ENCODE assay signal across 9 cellular contexts in the genomic region with DNA sequence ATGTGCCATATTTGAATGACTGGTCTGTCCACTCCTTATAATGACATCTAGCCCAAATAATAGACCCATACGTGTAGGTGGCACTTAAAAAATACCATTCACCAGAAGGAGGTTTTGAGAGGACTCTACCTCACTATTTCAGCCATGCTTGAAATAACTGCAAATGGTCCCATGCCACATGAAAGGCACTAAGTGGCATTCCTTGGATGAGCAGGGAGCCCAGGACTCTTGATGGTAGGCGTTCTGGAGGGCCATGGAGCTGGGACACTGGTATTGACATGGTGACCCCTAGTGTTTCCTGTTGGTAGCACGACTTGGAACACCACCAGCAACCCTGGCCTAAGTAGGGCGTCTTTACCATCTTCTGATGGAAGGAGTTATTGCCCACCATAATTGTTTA.
DNase-seq lines count a peak whose midpoint lies in the region; ATAC-seq and TF ChIP-seq lines count a peak whose summit lies in the region.
"Had no signal": no experiment of that assay in that cellular context is flagged by ENCODE, and none has a peak within 500 bp of the region (broad histone marks: within the 10 kb centered on the region; RNA-seq: fewer than 3 reads in every experiment).

No MANE protein-coding gene starts in this region.

- peak; percentile 90 for TF ChIP-seq CTCF in BE2C (IDR thresholded peaks at IDR 0.05; ENCODE audit: low read depth, low read length)
- peak; percentile 84 for TF ChIP-seq CTCF in brain microvascular endothelial cell (IDR thresholded peaks at IDR 0.05; ENCODE audit: low read depth, low read length, missing control alignments)

- DNase-seq in BE2C, result peak; percentile 81
- DNase-seq in NCI-H82 treated with DMSO at 0.1 percent for 48 hours (lab: John Stamatoyannopoulos, UW; ENCODE audit: unreplicated experiment), result peak; percentile 24
- peak; percentile 72 for DNase-seq in brain microvascular endothelial cell
- DNase-seq in iPS-NIHi7 (ENCODE audit: extremely low spot score), result peak; percentile 93
- DNase-seq in stimulated activated naive B cell treated with anti-CD40 and anti-IgM and Interleukin-4, amounts not matched to agents 10 μg/mL and 1 μg/mL and 100 μg/mL, for 72 hours, result peak; percentile 13

- peaks cover 2 to 7% of the 10 kb centered on the region in 2 donors for H3K4me1 Mint-ChIP-seq in stimulated activated naive B cell treated with anti-CD40 and anti-IgM and Interleukin-4, amounts not matched to agents 10 μg/mL and 1 μg/mL and 100 μg/mL, for 72 hours
- H3K4me1 Mint-ChIP-seq: naive thymus-derived CD8-positive, alpha-beta T cell had no signal

- in situ Hi-C loops in brain microvascular endothelial cell (cut with HindIII; ENCODE audit: low pct_ligation_motif_present, low sequenced_read_pairs), result no loop called here

- H3K27me3 Mint-ChIP-seq in stimulated activated naive B cell treated with anti-CD40 and anti-IgM and Interleukin-4, amounts not matched to agents 10 μg/mL and 1 μg/mL and 100 μg/mL, for 72 hours, result no peaks in the 10 kb centered on the region

- no peak overlapping the region for H3K4me3 Mint-ChIP-seq in stimulated activated naive B cell treated with anti-CD40 and anti-IgM and Interleukin-4, amounts not matched to agents 10 μg/mL and 1 μg/mL and 100 μg/mL, for 72 hours
- H3K4me3 Mint-ChIP-seq: naive thymus-derived CD8-positive, alpha-beta T cell had no signal

- H3K36me3 Mint-ChIP-seq in stimulated activated naive B cell treated with anti-CD40 and anti-IgM and Interleukin-4, amounts not matched to agents 10 μg/mL and 1 μg/mL and 100 μg/mL, for 72 hours, result no peaks in the 10 kb centered on the region
- H3K36me3 Mint-ChIP-seq: naive thymus-derived CD8-positive, alpha-beta T cell had no signal

- peaks cover 5% of the 10 kb centered on the region; the same call in 1 of the 2 replicates for H3K4me1 ChIP-seq in BE2C

- H3K36me3 ChIP-seq in BE2C (no peaks in the 10 kb centered on the region), brain microvascular endothelial cell (replicated peaks) (no peaks in the 10 kb centered on the region)

- ATAC-seq in GM18502 (IDR thresholded peaks at IDR 0.05; ENCODE audit: poor library complexity, unreplicated experiment) (peak; percentile 75), HG03175 (IDR thresholded peaks at IDR 0.05; ENCODE audit: unreplicated experiment) (peak; percentile 83), GM18870 (IDR thresholded peaks at IDR 0.05; ENCODE audit: unreplicated experiment) (no peak)
- ATAC-seq in stimulated activated naive B cell treated with anti-CD40 and anti-IgM and Interleukin-4, amounts not matched to agents 10 μg/mL and 1 μg/mL and 100 μg/mL, for 72 hours (replicated peaks), result peak; percentile 73 to 85
- ATAC-seq: naive thymus-derived CD8-positive, alpha-beta T cell had no signal

- no peaks in the 10 kb centered on the region for H3K9me3 Mint-ChIP-seq in stimulated activated naive B cell treated with anti-CD40 and anti-IgM and Interleukin-4, amounts not matched to agents 10 μg/mL and 1 μg/mL and 100 μg/mL, for 72 hours

- no peak overlapping the region for H3K27ac Mint-ChIP-seq in stimulated activated naive B cell treated with anti-CD40 and anti-IgM and Interleukin-4, amounts not matched to agents 10 μg/mL and 1 μg/mL and 100 μg/mL, for 72 hours
- H3K27ac Mint-ChIP-seq: naive thymus-derived CD8-positive, alpha-beta T cell had no signal

- no peak overlapping the region for H3K27ac ChIP-seq in brain microvascular endothelial cell

- H3K9me3 ChIP-seq in BE2C, result no peaks in the 10 kb centered on the region

- no peak overlapping the region for H3K4me3 ChIP-seq in BE2C (ENCODE audit: low read depth, low read length)
- H3K4me3 ChIP-seq in brain microvascular endothelial cell (ENCODE audit: low read depth, low read length), result no peak overlapping the region

- H3K27me3 ChIP-seq in BE2C (no peaks in the 10 kb centered on the region), brain microvascular endothelial cell (replicated peaks) (no peaks in the 10 kb centered on the region)

Comparison
In these comparisons a context has a peak if more than half of its experiments do, and no peak if none do; other contexts are left out.
1. DNase-seq: peak in every context shown above with its lines; median percentile 93 in iPS-NIHi7; 81 in BE2C; 72 in brain microvascular endothelial cell; 24 in NCI-H82 treated with DMSO at 0.1 percent for 48 hours; 13 in stimulated activated naive B cell treated with anti-CD40 and anti-IgM and Interleukin-4, amounts not matched to agents 10 μg/mL and 1 μg/mL and 100 μg/mL, for 72 hours.